Comparison of ENCODE assay signal across 8 cellular contexts in the genomic region with DNA sequence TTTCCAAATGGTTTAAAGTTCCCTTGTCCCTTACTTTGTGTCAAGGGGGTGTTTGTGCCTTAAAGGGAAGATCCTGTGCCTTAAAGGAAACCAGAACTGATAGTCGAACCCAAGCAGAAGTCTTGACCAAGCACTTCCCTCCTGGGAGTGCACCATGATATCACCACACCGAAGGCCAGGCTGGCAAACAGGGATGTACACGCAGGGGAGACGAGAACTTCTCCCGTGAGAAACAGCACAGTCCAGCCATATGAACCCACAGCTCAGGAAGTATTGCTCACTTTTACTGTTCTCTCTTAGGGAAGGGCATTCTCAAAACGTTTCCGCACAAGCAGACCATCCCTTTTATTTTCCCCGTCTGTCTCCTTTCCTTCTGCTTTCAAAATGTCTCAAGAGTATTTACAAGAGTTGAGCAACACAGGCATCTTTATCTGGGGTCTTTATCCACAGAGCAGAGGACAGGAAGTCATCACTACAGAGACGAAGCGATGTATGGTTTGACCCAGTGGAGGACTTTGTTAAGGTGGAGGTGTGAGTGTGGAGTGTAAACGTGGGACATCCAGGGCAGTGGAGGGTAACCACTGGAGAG. TPM values are rescaled to one million over a fixed set of nuclear protein-coding genes. Genes with fewer than 3 reads are reported as not detected.
DNase-seq lines count a peak whose midpoint lies in the region; ATAC-seq and TF ChIP-seq lines count a peak whose summit lies in the region.

No MANE protein-coding gene starts in this region.

- H3K36me3 Mint-ChIP-seq in mesothelial cell of epicardium = no peaks in the 10 kb centered on the region

- no peaks in the 10 kb centered on the region for H3K27me3 Mint-ChIP-seq in mesothelial cell of epicardium (ENCODE audit: low read depth)

- TF ChIP-seq CTCF in MM.1S (IDR thresholded peaks at IDR 0.05; ENCODE audit: low read length) = no peak
- TF ChIP-seq CTCF in brain microvascular endothelial cell (IDR thresholded peaks at IDR 0.05; ENCODE audit: low read depth, low read length, missing control alignments) = peak; percentile 28
- no peak for TF ChIP-seq CTCF in mesothelial cell of epicardium (IDR thresholded peaks at IDR 0.05; ENCODE audit: unreplicated experiment)

- H3F3A ChIP-seq in MM.1S (ENCODE audit: insufficient read depth, low read length) = no peaks in the 10 kb centered on the region

- H3K4me1 ChIP-seq in BLaER1 (peaks cover 54% of the 10 kb centered on the region), MM.1S (ENCODE audit: low read length) (peaks cover 5% of the 10 kb centered on the region; the same call in 1 of the 2 replicates)

- in situ Hi-C loops in brain microvascular endothelial cell (cut with HindIII; ENCODE audit: low pct_ligation_motif_present, low sequenced_read_pairs) = no loop called here

- no peaks in the 10 kb centered on the region for H3K9me3 Mint-ChIP-seq in mesothelial cell of epicardium

- H3K4me3 Mint-ChIP-seq in mesothelial cell of epicardium = peak overlapping the region; percentile 57

- DNase-seq in MM.1S (no peak), brain microvascular endothelial cell (peak; percentile 65), mesothelial cell of epicardium (ENCODE audit: low spot score in 2 of 2, unreplicated experiment in 2 of 2) (no peak), NCI-H2171 (lab: John Stamatoyannopoulos, UW) (no peak), NCI-H1417 (lab: John Stamatoyannopoulos, UW) (no peak)

- H3K9ac ChIP-seq in BLaER1 (peak overlapping the region; percentile 20; the same call in 1 of the 2 replicates), MM.1S (ENCODE audit: low read length) (no peak overlapping the region)

- peaks cover 66% of the 10 kb centered on the region for H3K4me1 Mint-ChIP-seq in mesothelial cell of epicardium

- no peaks in the 10 kb centered on the region; the same call in 1 of the 2 replicates for H3K9me3 ChIP-seq in BLaER1
- H3K9me3 ChIP-seq in MM.1S (replicated peaks; ENCODE audit: insufficient read depth, low read length) = no peaks in the 10 kb centered on the region

- no peaks in the 10 kb centered on the region for H4K20me1 ChIP-seq in BLaER1
- H4K20me1 ChIP-seq in MM.1S (ENCODE audit: insufficient read depth, low read length) = no peaks in the 10 kb centered on the region

- H3K27ac ChIP-seq in BLaER1 = peak overlapping the region; percentile 64
- no peak overlapping the region for H3K27ac ChIP-seq in MM.1S (ENCODE audit: low read length)
- peak overlapping the region; percentile 96 for H3K27ac ChIP-seq in brain microvascular endothelial cell

- H3K79me2 ChIP-seq in MM.1S (ENCODE audit: low read length) = no peaks in the 10 kb centered on the region

- peak overlapping the region; percentile 100 for H3K27ac Mint-ChIP-seq in mesothelial cell of epicardium

- peak overlapping the region; percentile 12 for H2AFZ ChIP-seq in MM.1S (ENCODE audit: low read length)

- H3K4me3 ChIP-seq in BLaER1 (peak overlapping the region; percentile 1; the same call in 1 of the 2 replicates), MM.1S (ENCODE audit: low read length) (peak overlapping the region; percentile 15), brain microvascular endothelial cell (ENCODE audit: low read depth, low read length) (no peak overlapping the region)

- no peak for ATAC-seq in HG03108 (IDR thresholded peaks at IDR 0.05; ENCODE audit: unreplicated experiment)
- no peak for ATAC-seq in HG02852 (IDR thresholded peaks at IDR 0.05; ENCODE audit: unreplicated experiment)

- H3K9me2 ChIP-seq in MM.1S (replicated peaks; ENCODE audit: insufficient read depth, low read length) = no peaks in the 10 kb centered on the region

- H3K36me3 ChIP-seq in BLaER1 (no peaks in the 10 kb centered on the region), MM.1S (replicated peaks; ENCODE audit: insufficient read depth, low read length) (no peaks in the 10 kb centered on the region), brain microvascular endothelial cell (replicated peaks) (no peaks in the 10 kb centered on the region)

- H3K4me2 ChIP-seq in BLaER1 (peak overlapping the region; percentile 74), MM.1S (ENCODE audit: low read depth, low read length) (peak overlapping the region; percentile 53)

- no peaks in the 10 kb centered on the region for H3K27me3 ChIP-seq in BLaER1
- no peaks in the 10 kb centered on the region for H3K27me3 ChIP-seq in MM.1S (replicated peaks; ENCODE audit: insufficient read depth, low read length)
- no peaks in the 10 kb centered on the region for H3K27me3 ChIP-seq in brain microvascular endothelial cell (replicated peaks)

RNA-seq across cellular contexts. Expression of a gene that starts 12.8 kb away (rescaled TPM):
- total RNA-seq in mesothelial cell of epicardium = 18.5 to 20.3 TPM (median 19.5 TPM) in 3 replicates

RNA-seq across cellular contexts. Expression of a gene that starts 48.6 kb away (rescaled TPM):
- 28.2 to 30.9 TPM (median 30.6 TPM) in 3 replicates for total RNA-seq in mesothelial cell of epicardium
